Comparison of ENCODE assay signal across 8 cellular contexts in genomic region chr16:667780-668518, GRCh38. TPM values are rescaled to one million over a fixed set of nuclear protein-coding genes. Genes with fewer than 3 reads are reported as not detected.
DNase-seq lines count a peak whose midpoint lies in the region; ATAC-seq and TF ChIP-seq lines count a peak whose summit lies in the region.

RHOT2 (plus strand) TSS chr16:668132; CDS start chr16:668200, 68 bp downstream.

- no peak within 1 kb of the TSS for H3K27ac ChIP-seq in AG04450 (ENCODE audit: low read depth, low read length)

- H3K9me3 ChIP-seq in AG04450 (ENCODE audit: control insufficient read depth, insufficient read depth, low read length) = no peaks in the 10 kb centered on the region; the same call in 1 of the 2 replicates

- CTCF ChIA-PET in AG04450 (lab: Charles Lee) = interaction anchor here (0.6 to 1.9 kb wide), 6 partner anchors 8 to 101 kb away, joined by 3 to 5 read pairs (median 4); partner anchors contain the start of gene RHBDL1

- peak; percentile 63 for TF ChIP-seq CTCF in AG04450 (IDR thresholded peaks at IDR 0.05; ENCODE audit: low read depth, low read length)

- ATAC-seq in HG03196 (IDR thresholded peaks at IDR 0.05; ENCODE audit: unreplicated experiment) = peak; percentile 65

- no peaks in the 10 kb centered on the region for H3K27me3 ChIP-seq in AG04450 (ENCODE audit: control insufficient read depth, insufficient read depth, low read length)

- POLR2A ChIA-PET in AG04450 (lab: Yijun Ruan, JAX) = interaction anchor here (0.6 to 1.5 kb wide), 4 partner anchors 8 to 89 kb away, joined by 3 to 4 read pairs (median 4); partner anchors contain the start of gene STUB1

- DNase-seq in AG04450 (ENCODE audit: low read depth, low spot score) = peak; percentile 55
- peak; percentile 66 for DNase-seq in NCI-H345 treated with DMSO at 0.1 percent for 48 hours (lab: John Stamatoyannopoulos, UW; ENCODE audit: unreplicated experiment)
- DNase-seq in activated CD4-positive, CD25-positive, alpha-beta regulatory T cell treated with anti-CD3 and anti-CD28 coated beads, Interleukin-2, amount 50 U/mL, for 16 hours (ENCODE audit: low read depth, low spot score) = peak; percentile 86
- peak; percentile 84 for DNase-seq in central memory CD4-positive, alpha-beta T cell
- peak; percentile 96 for DNase-seq in islet precursor cell
- DNase-seq in stimulated activated CD4-positive, alpha-beta T cell treated with anti-CD3 and anti-CD28 coated beads, Interleukin-12 subunit alpha, Interleukin-12 subunit beta, amount 100 ng/mL, for 4 hours = peak; percentile 92

- in situ Hi-C loops in GM18951 (cut with MboI; ENCODE audit: low sequenced_read_pairs, unreplicated experiment) = no loop called here

- peak within 1 kb of the TSS; percentile 81 for H3K4me3 ChIP-seq in AG04450 (ENCODE audit: low read depth, low read length)

- peak; percentile 93 for TF ChIP-seq POLR2A in GM18951 (IDR thresholded peaks at IDR 0.05; ENCODE audit: extremely low read depth, insufficient read depth, insufficient read length)

RNA-seq across cellular contexts. Expression of gene RHOT2, which starts in this region (rescaled TPM):
- 38.0 and 53.3 TPM in 2 replicates for polyA plus RNA-seq in AG04450 (2011; rRNA removed)
- polyA minus RNA-seq in AG04450 (2011; rRNA and poly(A)+ RNA removed) = 28.1 and 42.2 TPM in 2 replicates
